ENCODE assay signal across 8 cellular contexts in genomic region chr9:107751522-107752235, GRCh38.
DNase-seq lines count a peak whose midpoint lies in the region; ATAC-seq and TF ChIP-seq lines count a peak whose summit lies in the region.

No MANE protein-coding gene starts in this region.

- intact Hi-C loops in dorsolateral prefrontal cortex (cut with DNase I): loop anchor here (1.0 to 10.0 kb wide), 3 partner anchors 115 to 513 kb away; partner anchors contain the start of gene KLF4 (in 1 of the 2)
- intact Hi-C loops in prostate gland (cut with DNase I): loop anchor here (5.0 to 10.0 kb wide), 5 partner anchors 114 to 523 kb away; partner anchors contain the start of gene KLF4
- intact Hi-C loops in CD8-positive, alpha-beta T cell (cut with DNase I, micrococcal nuclease): no loop called here

- no peak overlapping the region for H3K27ac Mint-ChIP-seq in CD8-positive, alpha-beta T cell

- H3K4me3 Mint-ChIP-seq in CD8-positive, alpha-beta T cell: no peak overlapping the region

- TF ChIP-seq CTCF in AG09319 (IDR thresholded peaks at IDR 0.05; ENCODE audit: low read depth, low read length) (no peak), dorsolateral prefrontal cortex (IDR thresholded peaks at IDR 0.05 in 54 of 56, conservative IDR thresholded peaks at IDR 0.05 in 2 of 56; ENCODE audit: low read depth in 1 of 56, partially characterized antibody in 56 of 56) (no peak), prostate gland (IDR thresholded peaks at IDR 0.05) (no peak)
- no peak for TF ChIP-seq CTCF in CD8-positive, alpha-beta T cell (IDR thresholded peaks at IDR 0.05)

- no peaks in the 10 kb centered on the region for H3K36me3 Mint-ChIP-seq in CD8-positive, alpha-beta T cell

- TF ChIP-seq POLR2A in prostate gland (IDR thresholded peaks at IDR 0.05): no peak

- H3K27me3 Mint-ChIP-seq in CD8-positive, alpha-beta T cell (ENCODE audit: low read depth): no peaks in the 10 kb centered on the region

- no peaks in the 10 kb centered on the region for H3K4me1 Mint-ChIP-seq in CD8-positive, alpha-beta T cell (ENCODE audit: low read depth)

- H3K27ac ChIP-seq in dorsolateral prefrontal cortex: peak overlapping the region; percentile 66 to 97 (median 91)
- H3K27ac ChIP-seq in prostate gland: peak overlapping the region; percentile 43 to 68
- H3K27ac ChIP-seq in CD8-positive, alpha-beta T cell (ENCODE audit: low read depth, low read length): no peak overlapping the region

- peak overlapping the region in 1 of 59 donors; percentile 3 for H3K4me3 ChIP-seq in dorsolateral prefrontal cortex
- no peak overlapping the region for H3K4me3 ChIP-seq in prostate gland
- no peak overlapping the region for H3K4me3 ChIP-seq in CD8-positive, alpha-beta T cell (ENCODE audit: low read depth, low read length)

- POLR2A ChIA-PET in CD8-positive, alpha-beta T cell (lab: Charles Lee): no interaction called here

- H3K4me1 ChIP-seq in prostate gland (replicated peaks): no peaks in the 10 kb centered on the region
- H3K4me1 ChIP-seq in CD8-positive, alpha-beta T cell (ENCODE audit: insufficient read depth, low read length): no peaks in the 10 kb centered on the region

- DNase-seq in AG09319 (ENCODE audit: extremely low read depth, low read depth) (peak; percentile 56), HK-2 (ENCODE audit: unreplicated experiment) (peak; percentile 42), dorsolateral prefrontal cortex (peak in 2 of 10 donors; percentile 21 to 46), prostate gland (ENCODE audit: low spot score) (no peak), NCI-H2107 (lab: John Stamatoyannopoulos, UW) (no peak)
- no peak for DNase-seq in CD8-positive, alpha-beta T cell

- H3K9me3 ChIP-seq in prostate gland: no peaks in the 10 kb centered on the region
- H3K9me3 ChIP-seq in CD8-positive, alpha-beta T cell (ENCODE audit: low read length): no peaks in the 10 kb centered on the region

- WGBS in prostate gland: 33% methylated on average over 5 of the region's 5 CpGs

- no peaks in the 10 kb centered on the region for H3K27me3 ChIP-seq in dorsolateral prefrontal cortex
- H3K27me3 ChIP-seq in prostate gland (replicated peaks; ENCODE audit: insufficient read depth): no peaks in the 10 kb centered on the region
- H3K27me3 ChIP-seq in CD8-positive, alpha-beta T cell (ENCODE audit: insufficient read depth, low read length): no peaks in the 10 kb centered on the region

- no peaks in the 10 kb centered on the region for H3K9me3 Mint-ChIP-seq in CD8-positive, alpha-beta T cell

- CTCF ChIA-PET in CD8-positive, alpha-beta T cell (lab: Charles Lee): interaction anchor here (0.7 kb wide), 1 partner anchor 1752 kb away, joined by 3 read pairs; no protein-coding TSS in a partner anchor

- ATAC-seq in GM19463 (IDR thresholded peaks at IDR 0.05; ENCODE audit: unreplicated experiment) (peak; percentile 94), HG03135 (IDR thresholded peaks at IDR 0.05; ENCODE audit: unreplicated experiment) (no peak)
- no peak for ATAC-seq in CD8-positive, alpha-beta T cell

- no peaks in the 10 kb centered on the region for H3K36me3 ChIP-seq in prostate gland
- no peaks in the 10 kb centered on the region for H3K36me3 ChIP-seq in CD8-positive, alpha-beta T cell (ENCODE audit: insufficient read depth, low read length)

Comparison
In these comparisons a context has a peak if more than half of its experiments do, and no peak if none do; other contexts are left out.
1. DNase-seq: peak in AG09319 (single experiment) and HK-2 (single experiment); none in prostate gland (single experiment), NCI-H2107 (single experiment) and CD8-positive, alpha-beta T cell (0 of 7).
2. intact Hi-C loops: an anchor here in dorsolateral prefrontal cortex (1.0 to 10.0 kb wide) and prostate gland (5.0 to 10.0 kb wide); none called in CD8-positive, alpha-beta T cell.